ENCODE assay signal across 8 cellular contexts in genomic region chr3:43994594-43995077, GRCh38.
DNase-seq lines count a peak whose midpoint lies in the region; ATAC-seq and TF ChIP-seq lines count a peak whose summit lies in the region.

No MANE protein-coding gene starts in this region.

- no peak overlapping the region for H2BK120ac ChIP-seq in mesendoderm (ENCODE audit: low read depth, low read length)

- H3K23ac ChIP-seq in mesendoderm (ENCODE audit: low read length), result no peak overlapping the region

- H2AK5ac ChIP-seq in mesendoderm (ENCODE audit: low read length), result no peak overlapping the region

- H3K56ac ChIP-seq in mesendoderm (ENCODE audit: low read length), result peak overlapping the region; percentile 56

- WGBS in mesendoderm (ENCODE audit: extremely low coverage, insufficient coverage, low lambda C conversion rate), result no CpG with 5 or more reads among the region's 25 CpGs

- no peak for TF ChIP-seq CTCF in AG10803 (conservative IDR thresholded peaks at IDR 0.05; ENCODE audit: low read length)

- H4K8ac ChIP-seq in mesendoderm (ENCODE audit: low read depth, low read length), result no peak overlapping the region

- peak overlapping the region; percentile 70 for H3K4me2 ChIP-seq in mesendoderm (ENCODE audit: low read length)

- H3K79me1 ChIP-seq in mesendoderm (ENCODE audit: low read length), result no peaks in the 10 kb centered on the region

- no peak overlapping the region for H2BK5ac ChIP-seq in mesendoderm (ENCODE audit: low read length)

- peaks cover 36% of the 10 kb centered on the region for H3K4me1 Mint-ChIP-seq in activated naive CD8-positive, alpha-beta T cell (ENCODE audit: low read depth)

- H2BK15ac ChIP-seq in mesendoderm (replicated peaks; ENCODE audit: low read depth), result no peak overlapping the region

- H3K79me2 ChIP-seq in mesendoderm (ENCODE audit: control insufficient read depth, insufficient read depth, low read length), result no peaks in the 10 kb centered on the region

- H3K9me3 ChIP-seq in HAP-1, result peaks cover 13% of the 10 kb centered on the region; the same call in 1 of the 2 replicates

- no peak for ATAC-seq in GM18861 (IDR thresholded peaks at IDR 0.05; ENCODE audit: unreplicated experiment)

- H3K27me3 ChIP-seq in HAP-1 (ENCODE audit: low read depth) (peaks cover 8% of the 10 kb centered on the region; the same call in 1 of the 2 replicates), mesendoderm (ENCODE audit: insufficient read depth, low read length, poor library complexity) (peaks cover 30% of the 10 kb centered on the region)

- H3K36me3 ChIP-seq in HAP-1 (replicated peaks) (no peaks in the 10 kb centered on the region), mesendoderm (ENCODE audit: control insufficient read depth, insufficient read depth, low read length) (no peaks in the 10 kb centered on the region)

- no peak for DNase-seq in AG10803 (ENCODE audit: low read depth)
- peak in 1 of 2 experiments; percentile 10 for DNase-seq in HAP-1 (ENCODE audit: low spot score in 2 of 2)
- DNase-seq in mesendoderm, result peak; percentile 8
- DNase-seq in NCI-H128 (lab: John Stamatoyannopoulos, UW; ENCODE audit: unreplicated experiment), result no peak
- no peak for DNase-seq in activated CD4-positive, CD25-positive, alpha-beta regulatory T cell treated with anti-CD3 and anti-CD28 coated beads, Interleukin-2, amount 50 U/mL, for 72 hours
- DNase-seq in NCI-H187 treated with DMSO at 0.1 percent for 48 hours (lab: John Stamatoyannopoulos, UW), result no peak

- in situ Hi-C loops in HAP-1 (cut with MboI; ENCODE audit: low sequenced_read_pairs), result no loop called here

- peak overlapping the region; percentile 83 for H3K4me3 ChIP-seq in AG10803 (ENCODE audit: low read length)
- H3K4me3 ChIP-seq in HAP-1, result peak overlapping the region; percentile 15
- H3K4me3 ChIP-seq in mesendoderm (ENCODE audit: low read length), result no peak overlapping the region

- peak overlapping the region; percentile 87 for H3K4me3 Mint-ChIP-seq in activated naive CD8-positive, alpha-beta T cell

- H3K4ac ChIP-seq in mesendoderm (ENCODE audit: low read depth, low read length), result no peak overlapping the region

- H3K36me3 Mint-ChIP-seq in activated naive CD8-positive, alpha-beta T cell, result peaks cover 8% of the 10 kb centered on the region

- H3K4me1 ChIP-seq in HAP-1 (peaks cover 2% of the 10 kb centered on the region), mesendoderm (ENCODE audit: control insufficient read depth, low read depth, low read length) (no peaks in the 10 kb centered on the region)

- H3K27me3 Mint-ChIP-seq in activated naive CD8-positive, alpha-beta T cell, result peaks cover 58% of the 10 kb centered on the region

- H3K9ac ChIP-seq in mesendoderm (ENCODE audit: low read length), result no peak overlapping the region

- no peak overlapping the region for H3K18ac ChIP-seq in mesendoderm (ENCODE audit: low read length)

- H3K27ac Mint-ChIP-seq in activated naive CD8-positive, alpha-beta T cell, result no peak overlapping the region

- no peak overlapping the region for H3K27ac ChIP-seq in mesendoderm (ENCODE audit: low read depth, low read length)

- H3K9me3 Mint-ChIP-seq in activated naive CD8-positive, alpha-beta T cell (ENCODE audit: low read depth), result peaks cover 10% of the 10 kb centered on the region

- no peak overlapping the region for H4K5ac ChIP-seq in mesendoderm (ENCODE audit: low read length)
